In the genomic region with DNA sequence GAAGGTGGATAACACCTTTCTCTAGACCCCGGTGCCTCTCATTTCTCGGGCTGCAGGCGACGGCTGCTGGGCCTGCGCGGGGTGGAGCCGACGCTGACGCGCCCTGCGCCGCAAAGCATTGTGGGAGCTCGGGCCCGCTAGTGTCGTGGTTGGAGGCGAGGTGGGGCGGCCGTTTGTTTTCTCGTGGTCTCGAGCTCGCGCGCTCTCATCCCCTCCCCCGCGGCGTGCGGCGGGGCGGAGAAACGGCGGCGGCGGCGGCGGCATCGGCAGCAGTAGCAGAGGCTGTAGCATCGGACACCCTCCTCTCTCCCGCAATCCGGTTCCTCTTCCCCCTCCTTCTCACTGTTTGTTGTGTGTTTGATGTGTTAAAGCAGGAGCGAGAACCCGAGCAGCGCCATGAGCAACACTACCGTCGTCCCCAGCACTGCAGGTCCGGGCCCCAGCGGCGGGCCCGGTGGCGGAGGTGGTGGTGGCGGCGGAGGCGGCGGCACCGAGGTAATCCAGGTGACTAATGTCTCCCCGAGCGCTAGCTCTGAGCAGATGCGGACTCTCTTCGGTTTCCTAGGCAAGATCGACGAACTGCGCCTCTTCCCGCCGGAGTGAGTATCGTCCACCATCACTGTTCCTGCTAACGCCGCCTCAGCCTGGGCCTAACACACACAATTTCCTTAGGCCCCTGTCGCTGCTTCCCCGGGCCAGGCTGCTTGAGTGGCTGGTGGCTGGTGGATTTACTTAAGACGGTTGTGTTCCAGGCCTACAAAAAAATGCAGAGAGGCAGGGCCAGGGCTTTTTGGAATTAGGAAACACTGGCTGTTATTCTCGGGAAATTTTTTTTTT, we compare ENCODE assay signal across 8 cellular contexts. TPM values are rescaled to one million over a fixed set of nuclear protein-coding genes. Genes with fewer than 3 reads are reported as not detected.
DNase-seq lines count a peak whose midpoint lies in the region; ATAC-seq and TF ChIP-seq lines count a peak whose summit lies in the region.

A gene with protein sequence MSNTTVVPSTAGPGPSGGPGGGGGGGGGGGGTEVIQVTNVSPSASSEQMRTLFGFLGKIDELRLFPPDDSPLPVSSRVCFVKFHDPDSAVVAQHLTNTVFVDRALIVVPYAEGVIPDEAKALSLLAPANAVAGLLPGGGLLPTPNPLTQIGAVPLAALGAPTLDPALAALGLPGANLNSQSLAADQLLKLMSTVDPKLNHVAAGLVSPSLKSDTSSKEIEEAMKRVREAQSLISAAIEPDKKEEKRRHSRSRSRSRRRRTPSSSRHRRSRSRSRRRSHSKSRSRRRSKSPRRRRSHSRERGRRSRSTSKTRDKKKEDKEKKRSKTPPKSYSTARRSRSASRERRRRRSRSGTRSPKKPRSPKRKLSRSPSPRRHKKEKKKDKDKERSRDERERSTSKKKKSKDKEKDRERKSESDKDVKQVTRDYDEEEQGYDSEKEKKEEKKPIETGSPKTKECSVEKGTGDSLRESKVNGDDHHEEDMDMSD (plus strand): TSS at position 140 of the 837 bp plus-strand sequence. CDS start 257 bp downstream, at position 397.

- H3K27me3 Mint-ChIP-seq in CD4-positive, alpha-beta T cell = no peaks in the 10 kb centered on the region
- H3K27me3 Mint-ChIP-seq in activated CD8-positive, alpha-beta T cell treated with anti-CD3 and anti-CD28 coated beads for 36 hours = no peaks in the 10 kb centered on the region

- POLR2A ChIA-PET in CD4-positive, alpha-beta T cell (lab: Charles Lee) = interaction anchor here (0.6 to 3.1 kb wide), 14 partner anchors 12 to 860 kb away, joined by 3 to 128 read pairs (median 4); partner anchors contain the start of genes ANKRD13C, CTH, LRRC40 and ZRANB2
- POLR2A ChIA-PET in activated CD8-positive, alpha-beta T cell treated with anti-CD3 and anti-CD28 coated beads for 36 hours (lab: Charles Lee) = interaction anchor here (0.8 to 3.4 kb wide), 6 partner anchors 11 to 189 kb away, joined by 3 to 21 read pairs (median 14); partner anchors contain the start of genes ANKRD13C, CTH and LRRC40

- H3K36me3 ChIP-seq in ectodermal cell (ENCODE audit: control insufficient read depth, insufficient read depth, low read length) = peaks cover 5% of the 10 kb centered on the region
- peaks cover 25% of the 10 kb centered on the region for H3K36me3 ChIP-seq in lower lobe of right lung

- H3K4me3 Mint-ChIP-seq in CD4-positive, alpha-beta T cell = peak within 1 kb of the TSS; percentile 92
- peak within 1 kb of the TSS; percentile 94 for H3K4me3 Mint-ChIP-seq in activated CD8-positive, alpha-beta T cell treated with anti-CD3 and anti-CD28 coated beads for 36 hours

- H3K27ac ChIP-seq in CD4-positive, alpha-beta T cell (ENCODE audit: low read depth, low read length) = peak within 1 kb of the TSS; percentile 91
- H3K27ac ChIP-seq in ectodermal cell (ENCODE audit: insufficient read depth, low read depth, low read length, poor library complexity, severe bottlenecking) = peak within 1 kb of the TSS; percentile 97
- peak within 1 kb of the TSS; percentile 93 for H3K27ac ChIP-seq in lower lobe of right lung

- CTCF ChIA-PET in CD4-positive, alpha-beta T cell (lab: Charles Lee) = interaction anchor here (1.0 to 2.7 kb wide), 4 partner anchors 10 to 860 kb away, joined by 3 to 15 read pairs (median 8); partner anchors contain the start of genes LRRC40 and ZRANB2
- CTCF ChIA-PET in activated CD8-positive, alpha-beta T cell treated with anti-CD3 and anti-CD28 coated beads for 36 hours (lab: Charles Lee) = interaction anchor here (1.0 to 2.2 kb wide), 5 partner anchors 13 to 189 kb away, joined by 3 to 9 read pairs (median 3); partner anchors contain the start of gene LRRC40

- H3K9me3 Mint-ChIP-seq in CD4-positive, alpha-beta T cell = no peaks in the 10 kb centered on the region
- H3K9me3 Mint-ChIP-seq in activated CD8-positive, alpha-beta T cell treated with anti-CD3 and anti-CD28 coated beads for 36 hours = no peaks in the 10 kb centered on the region

- 0 to 1% methylated on average over 70 of the region's 70 CpGs for WGBS in ectodermal cell, 2 experiments

- ATAC-seq in CD4-positive, alpha-beta T cell (ENCODE audit: poor library complexity) = peak; percentile 93
- ATAC-seq in GM19438 (IDR thresholded peaks at IDR 0.05; ENCODE audit: low read depth, unreplicated experiment) (peak; percentile 88), HG03575 (IDR thresholded peaks at IDR 0.05; ENCODE audit: extremely low read depth, insufficient number of reproducible peaks, low FRiP score, unreplicated experiment) (peak; percentile 62), lower lobe of right lung (peak; percentile 100)
- peak; percentile 94 for ATAC-seq in activated CD8-positive, alpha-beta T cell treated with anti-CD3 and anti-CD28 coated beads for 36 hours

- DNase-seq in CD4-positive, alpha-beta T cell = peak; percentile 95 to 99 (median 98)
- DNase-seq in NCI-H82 treated with DMSO at 0.1 percent for 48 hours (lab: John Stamatoyannopoulos, UW; ENCODE audit: unreplicated experiment) (peak; percentile 78), lower lobe of right lung (peak; percentile 97)
- peak; percentile 97 for DNase-seq in activated CD8-positive, alpha-beta T cell treated with anti-CD3 and anti-CD28 coated beads for 36 hours
- DNase-seq in stimulated activated CD4-positive, alpha-beta T cell treated with anti-CD3 and anti-CD28 coated beads, TNF-alpha, amount 100 ng/mL, for 24 hours (ENCODE audit: low read depth in 3 of 3) = peak; percentile 95 to 97 (median 96)

- peaks cover 65% of the 10 kb centered on the region for H3K36me3 Mint-ChIP-seq in CD4-positive, alpha-beta T cell (ENCODE audit: low read depth)
- H3K36me3 Mint-ChIP-seq in activated CD8-positive, alpha-beta T cell treated with anti-CD3 and anti-CD28 coated beads for 36 hours (ENCODE audit: low read depth) = peaks cover 42% of the 10 kb centered on the region

- TF ChIP-seq CTCF in CD4-positive, alpha-beta T cell (IDR thresholded peaks at IDR 0.05) = peak; percentile 9
- no peak for TF ChIP-seq CTCF in activated CD8-positive, alpha-beta T cell treated with anti-CD3 and anti-CD28 coated beads for 36 hours (IDR thresholded peaks at IDR 0.05)
- TF ChIP-seq CTCF in lower lobe of right lung (IDR thresholded peaks at IDR 0.05) = no peak

- H3K4me1 Mint-ChIP-seq in CD4-positive, alpha-beta T cell (ENCODE audit: low read depth) = peaks cover 60% of the 10 kb centered on the region
- peaks cover 41% of the 10 kb centered on the region for H3K4me1 Mint-ChIP-seq in activated CD8-positive, alpha-beta T cell treated with anti-CD3 and anti-CD28 coated beads for 36 hours (ENCODE audit: low read depth)

- H3K9me3 ChIP-seq in CD4-positive, alpha-beta T cell (ENCODE audit: control insufficient read depth, low read length) = no peaks in the 10 kb centered on the region
- H3K9me3 ChIP-seq in ectodermal cell (ENCODE audit: control insufficient read depth, low read length) (no peaks in the 10 kb centered on the region), lower lobe of right lung (no peaks in the 10 kb centered on the region)

- H3K27me3 ChIP-seq in CD4-positive, alpha-beta T cell (ENCODE audit: control insufficient read depth, insufficient read depth, low read length) = no peaks in the 10 kb centered on the region
- H3K27me3 ChIP-seq in ectodermal cell (ENCODE audit: control insufficient read depth, insufficient read depth, low read length, poor library complexity, severe bottlenecking) (no peaks in the 10 kb centered on the region), lower lobe of right lung (ENCODE audit: low read depth) (no peaks in the 10 kb centered on the region)

- H3K4me1 ChIP-seq in ectodermal cell (ENCODE audit: control insufficient read depth, insufficient read depth, low read length) (peaks cover 14% of the 10 kb centered on the region), lower lobe of right lung (peaks cover 38% of the 10 kb centered on the region)

- intact Hi-C loops in CD4-positive, alpha-beta T cell (cut with DNase I, micrococcal nuclease) = loop anchor here (1.0 to 5.0 kb wide), 4 partner anchors 16 to 856 kb away; partner anchors contain the start of genes ANKRD13C (in 2 of the 2), CTH (in 2 of the 2) and LRRC40 (in 1 of the 2)
- intact Hi-C loops in activated CD8-positive, alpha-beta T cell treated with anti-CD3 and anti-CD28 coated beads for 36 hours (cut with micrococcal nuclease) = no loop called here
- intact Hi-C loops in lower lobe of right lung (cut with DNase I) = no loop called here

- peak within 1 kb of the TSS; percentile 97 for H3K27ac Mint-ChIP-seq in CD4-positive, alpha-beta T cell
- peak within 1 kb of the TSS; percentile 98 for H3K27ac Mint-ChIP-seq in activated CD8-positive, alpha-beta T cell treated with anti-CD3 and anti-CD28 coated beads for 36 hours

- H3K4me3 ChIP-seq in ectodermal cell (ENCODE audit: insufficient read depth, low read depth, low read length) = peak within 1 kb of the TSS; percentile 80
- peak within 1 kb of the TSS; percentile 68 for H3K4me3 ChIP-seq in lower lobe of right lung

RNA-seq across cellular contexts. Expression of the gene that starts here (rescaled TPM):
- 100 to 1,000 TPM; 454 to 459 TPM for total RNA-seq in CD4-positive, alpha-beta T cell
- 100 to 1,000 TPM; 194 to 203 TPM for total RNA-seq in activated CD8-positive, alpha-beta T cell treated with anti-CD3 and anti-CD28 coated beads for 36 hours
- polyA plus RNA-seq in ectodermal cell (2013, experiment 1 of 4) = 275 TPM
- 274 TPM for polyA plus RNA-seq in ectodermal cell (2013, experiment 2 of 4)
- polyA plus RNA-seq in ectodermal cell (2013, experiment 3 of 4) = 226 TPM
- 261 TPM for polyA plus RNA-seq in ectodermal cell (2013, experiment 4 of 4)
- total RNA-seq in lower lobe of right lung = 143 TPM

Comparison
In these comparisons a context has a peak if more than half of its experiments do, and no peak if none do; other contexts are left out.
1. Peak in every context shown above with its lines: DNase-seq, ATAC-seq, H3K4me3 ChIP-seq and H3K27ac ChIP-seq.
2. intact Hi-C loops: an anchor here in CD4-positive, alpha-beta T cell (1.0 to 5.0 kb wide); none called in activated CD8-positive, alpha-beta T cell treated with anti-CD3 and anti-CD28 coated beads for 36 hours and lower lobe of right lung.